Comparison of ENCODE assay signal across 16 cellular contexts in the genomic region with DNA sequence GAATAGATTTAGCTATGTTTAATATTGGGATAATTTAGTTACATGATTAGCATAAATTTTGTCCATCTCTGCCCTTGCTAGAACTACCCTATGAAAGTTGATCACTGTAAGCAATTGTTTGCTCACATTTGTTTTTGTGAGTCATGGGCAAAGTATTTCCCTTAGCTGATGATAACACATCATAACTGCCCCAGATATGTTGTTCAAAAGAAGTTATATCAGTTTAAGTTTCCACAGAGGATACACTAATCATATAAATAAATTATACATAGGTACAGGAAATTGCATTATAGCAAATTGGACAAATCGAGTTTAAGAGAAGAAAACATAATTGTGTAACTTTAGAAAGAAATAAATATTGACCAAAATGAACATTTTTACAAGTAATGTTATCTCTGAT.
"Had no signal": no experiment of that assay in that cellular context is flagged by ENCODE, and none has a peak within 500 bp of the region (broad histone marks: within the 10 kb centered on the region; RNA-seq: fewer than 3 reads in every experiment).

No MANE protein-coding gene starts in this region.

- H3K27me3 ChIP-seq: tibial artery, vagina had no signal

- H3K27ac ChIP-seq: coronary artery, epithelial cell of prostate, tibial artery, vagina had no signal

- H3K4me1 ChIP-seq: tibial artery, vagina had no signal

- ATAC-seq: activated CD8-positive, alpha-beta memory T cell treated with anti-CD3 and anti-CD28 coated beads, Interleukin-2, amount 10 ng/mL, durations not matched to agents 7 days and 5 days; left cardiac atrium; natural killer cell; right cardiac atrium; stimulated activated effector memory CD8-positive, alpha-beta T cell treated with anti-CD3 and anti-CD28 coated beads, Interleukin-12 subunit alpha, Interleukin-12 subunit beta, amount 100 ng/mL, for 72 hours had no signal

- DNase-seq: activated CD4-positive, alpha-beta T cell treated with anti-CD3 and anti-CD28 coated beads, Interleukin-2, amount 50 U/mL, for 48 hours; activated CD4-positive, CD25-positive, alpha-beta regulatory T cell treated with anti-CD3 and anti-CD28 coated beads, Interleukin-2, amount 50 U/mL, for 72 hours; activated CD8-positive, alpha-beta memory T cell treated with anti-CD3 and anti-CD28 coated beads, Interleukin-2, amount 10 ng/mL, durations not matched to agents 7 days and 5 days; activated naive CD4-positive, alpha-beta T cell; caudate nucleus; effector CD8-positive, alpha-beta T cell; hypothalamus; left cardiac atrium; natural killer cell; posterior cingulate gyrus; right cardiac atrium; tibial artery had no signal
